9 cellular contexts compared by ENCODE assay signal in the genomic region with DNA sequence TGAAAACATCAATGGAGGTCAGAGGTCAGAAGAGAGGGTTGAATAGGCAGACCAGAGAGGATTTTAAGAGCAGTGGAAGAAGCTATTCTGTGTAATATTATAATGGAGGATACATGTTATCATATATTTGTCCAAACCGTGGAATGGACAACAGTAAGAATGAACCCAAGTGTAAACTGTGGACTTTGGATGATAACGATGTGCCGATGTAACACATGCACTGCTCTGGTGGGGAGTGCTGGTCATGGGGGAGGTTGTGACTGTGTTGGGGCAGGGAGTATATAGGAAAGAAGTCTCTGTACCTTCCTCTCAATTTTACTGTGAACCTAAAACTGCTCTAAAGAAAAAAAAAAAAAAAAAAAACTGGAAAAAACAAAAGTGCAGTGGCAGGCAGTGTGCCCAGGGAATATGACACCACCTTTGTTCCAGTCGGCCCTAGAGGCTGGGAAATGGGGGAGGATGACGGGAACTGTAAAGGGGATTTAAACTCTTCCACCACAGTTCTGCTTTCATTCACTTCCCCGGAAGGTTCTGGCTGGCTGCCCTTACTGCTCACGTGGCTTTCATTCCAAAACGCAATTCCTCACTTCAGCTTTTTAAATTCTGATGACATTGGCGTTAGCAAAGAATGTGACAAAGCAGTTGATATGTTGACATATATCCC.
DNase-seq lines count a peak whose midpoint lies in the region; ATAC-seq and TF ChIP-seq lines count a peak whose summit lies in the region.
"Had no signal": no experiment of that assay in that cellular context is flagged by ENCODE, and none has a peak within 500 bp of the region (broad histone marks: within the 10 kb centered on the region; RNA-seq: fewer than 3 reads in every experiment).

No MANE protein-coding gene starts in this region.

- H3K9me3 Mint-ChIP-seq in mesothelial cell of epicardium: no peaks in the 10 kb centered on the region

- intact Hi-C loops in colonic mucosa (cut with DNase I): no loop called here

- peaks cover 25% of the 10 kb centered on the region for H3K4me1 Mint-ChIP-seq in mesothelial cell of epicardium

- TF ChIP-seq CTCF in colonic mucosa (IDR thresholded peaks at IDR 0.05) (no peak), mesothelial cell of epicardium (IDR thresholded peaks at IDR 0.05; ENCODE audit: unreplicated experiment) (no peak)

- no peaks in the 10 kb centered on the region for H3K4me1 ChIP-seq in colonic mucosa

- H3K27me3 Mint-ChIP-seq in mesothelial cell of epicardium (ENCODE audit: low read depth): peaks cover 4% of the 10 kb centered on the region

- H3K27ac ChIP-seq in colonic mucosa: no peak overlapping the region

- H3K36me3 ChIP-seq in colonic mucosa: no peaks in the 10 kb centered on the region

- ATAC-seq in HG03520 (IDR thresholded peaks at IDR 0.05; ENCODE audit: unreplicated experiment): no peak
- ATAC-seq: GM12878 had no signal

- no peaks in the 10 kb centered on the region for H3K36me3 Mint-ChIP-seq in mesothelial cell of epicardium

- H3K27me3 ChIP-seq in colonic mucosa: no peaks in the 10 kb centered on the region

- H3K9me3 ChIP-seq in colonic mucosa: no peaks in the 10 kb centered on the region

- DNase-seq in Ammon's horn (ENCODE audit: low spot score): peak; percentile 65
- peak; percentile 84 for DNase-seq in M059J (ENCODE audit: low read depth)
- DNase-seq in colonic mucosa: peak; percentile 34
- peak in 1 of 2 experiments; percentile 45 for DNase-seq in mesothelial cell of epicardium (ENCODE audit: low spot score in 2 of 2, unreplicated experiment in 2 of 2)
- DNase-seq in NCI-H2081 treated with DMSO at 0.1 percent for 48 hours (lab: John Stamatoyannopoulos, UW): no peak
- DNase-seq in NCI-H748 treated with DMSO at 0.1 percent for 48 hours (lab: John Stamatoyannopoulos, UW): no peak
- DNase-seq in occipital lobe (lab: John Stamatoyannopoulos, UW): no peak

- H3K4me3 Mint-ChIP-seq in mesothelial cell of epicardium: no peak overlapping the region

- H3K4me3 ChIP-seq in colonic mucosa: no peak overlapping the region
- H3K4me3 ChIP-seq: GM12878 had no signal

- no peak overlapping the region for H3K9ac ChIP-seq in colonic mucosa (ENCODE audit: low read depth in 2 of 2, low read length in 2 of 2)

- peak overlapping the region; percentile 54 for H3K27ac Mint-ChIP-seq in mesothelial cell of epicardium

Comparison
In these comparisons a context has a peak if more than half of its experiments do, and no peak if none do; other contexts are left out.
1. DNase-seq: peak in Ammon's horn (single experiment), M059J (single experiment) and colonic mucosa (single experiment); none in NCI-H2081 treated with DMSO at 0.1 percent for 48 hours (single experiment), NCI-H748 treated with DMSO at 0.1 percent for 48 hours (single experiment) and occipital lobe (single experiment).